ENCODE assay signal across 23 cellular contexts in genomic region chr4:85050736-85051135, GRCh38.
DNase-seq lines count a peak whose midpoint lies in the region; ATAC-seq, FAIRE-seq and TF ChIP-seq lines count a peak whose summit lies in the region.
"Had no signal": no experiment of that assay in that cellular context is flagged by ENCODE, and none has a peak within 500 bp of the region (broad histone marks: within the 10 kb centered on the region; RNA-seq: fewer than 3 reads in every experiment).

No MANE protein-coding gene starts in this region.

- H3K4me3 Mint-ChIP-seq in activated CD8-positive, alpha-beta memory T cell treated with anti-CD3 and anti-CD28 coated beads, Interleukin-2, amount 10 ng/mL, durations not matched to agents 7 days and 5 days, result no peak overlapping the region
- H3K4me3 Mint-ChIP-seq: CD4-positive, alpha-beta memory T cell; T-cell; T-helper 2 cell treated with Interferon-gamma antibody and Interleukin-4, amounts not matched to agents 5 μg/mL and 100 μg/mL, for 36 hours had no signal

- no peaks in the 10 kb centered on the region for H3K79me2 ChIP-seq in HepG2 (ENCODE audit: insufficient read depth, low read length)

- CTCF ChIA-PET in HepG2 (lab: Yijun Ruan, JAX; ENCODE audit: low intra/inter-chr PET ratio, low total read pairs), result no interaction called here
- CTCF ChIA-PET in activated CD8-positive, alpha-beta memory T cell treated with anti-CD3 and anti-CD28 coated beads, Interleukin-2, amount 10 ng/mL, durations not matched to agents 7 days and 5 days (lab: Charles Lee), result interaction anchor here (1.3 kb wide), 1 partner anchor 34 kb away, joined by 4 read pairs; no protein-coding TSS in a partner anchor

- H3K27ac ChIP-seq in HepG2 (ENCODE audit: extremely low read length, insufficient read depth, low read length) (no peak overlapping the region), right lobe of liver (no peak overlapping the region), VCaP (peak overlapping the region; percentile 63)
- H3K27ac ChIP-seq: RWPE1 had no signal

- DNase-seq in HepG2 (ENCODE audit: low spot score) (no peak), right lobe of liver (no peak), LNCaP clone FGC (ENCODE audit: low read depth) (peak; percentile 50), left colon (no peak), head of caudate nucleus (no peak)
- DNase-seq in activated CD8-positive, alpha-beta memory T cell treated with anti-CD3 and anti-CD28 coated beads, Interleukin-2, amount 10 ng/mL, durations not matched to agents 7 days and 5 days, result no peak
- DNase-seq: C1 segment of cervical spinal cord; CD4-positive, alpha-beta memory T cell; COR-L47; DND-41; HCEC 1CT; Kasumi-1; NCI-H1694; NCI-H2029 treated with DMSO at 0.1 percent for 48 hours; NCI-H524 treated with DMSO at 0.1 percent for 48 hours; SHP77; T-cell had no signal

- no peak for TF ChIP-seq RAD21 in HepG2 (CRISPR knock-in tag; IDR thresholded peaks at IDR 0.05)

- H3K27me3 ChIP-seq in HepG2 (ENCODE audit: control insufficient read depth in 1 of 2, insufficient read depth in 2 of 2, low read length in 2 of 2) (no peaks in the 10 kb centered on the region; a peak in 1 of 5 replicates), right lobe of liver (no peaks in the 10 kb centered on the region)

- H3K36me3 Mint-ChIP-seq in activated CD8-positive, alpha-beta memory T cell treated with anti-CD3 and anti-CD28 coated beads, Interleukin-2, amount 10 ng/mL, durations not matched to agents 7 days and 5 days, result no peaks in the 10 kb centered on the region
- H3K36me3 Mint-ChIP-seq: CD4-positive, alpha-beta memory T cell; T-cell had no signal

- 0% methylated on average over 1 of the region's 1 CpG for WGBS in HepG2 (ENCODE audit: low lambda C conversion rate)
- WGBS in right lobe of liver (ENCODE audit: insufficient coverage, low coverage, low lambda C conversion rate, missing lambda C conversion rate), result 5% methylated on average over 1 of the region's 1 CpG

- intact Hi-C loops in HepG2 (cut with micrococcal nuclease; ENCODE audit: unreplicated experiment), result no loop called here
- intact Hi-C loops in right lobe of liver (cut with DNase I), result no loop called here
- intact Hi-C loops in left colon (cut with DNase I, micrococcal nuclease), result no loop called here
- intact Hi-C loops in head of caudate nucleus (cut with DNase I), result no loop called here

- TF ChIP-seq EP300 in HepG2 (IDR thresholded peaks at IDR 0.05; ENCODE audit: low read depth in 2 of 2, low read length in 2 of 2) (no peak), HepG2 (CRISPR knock-in tag; IDR thresholded peaks at IDR 0.05; ENCODE audit: borderline replicate concordance) (no peak)

- H3K9me3 Mint-ChIP-seq in activated CD8-positive, alpha-beta memory T cell treated with anti-CD3 and anti-CD28 coated beads, Interleukin-2, amount 10 ng/mL, durations not matched to agents 7 days and 5 days (ENCODE audit: low read depth), result peaks cover 2% of the 10 kb centered on the region
- H3K9me3 Mint-ChIP-seq: T-helper 2 cell treated with Interferon-gamma antibody and Interleukin-4, amounts not matched to agents 5 μg/mL and 100 μg/mL, for 36 hours had no signal

- peaks cover 40% of the 10 kb centered on the region for H3K4me1 ChIP-seq in HepG2 (ENCODE audit: insufficient read depth, low read length)
- H3K4me1 ChIP-seq in right lobe of liver, result no peaks in the 10 kb centered on the region

- TF ChIP-seq CTCF in HepG2 (CRISPR knock-in tag; IDR thresholded peaks at IDR 0.05) (no peak), right lobe of liver (IDR thresholded peaks at IDR 0.05) (no peak), LNCaP clone FGC (IDR thresholded peaks at IDR 0.05; ENCODE audit: control insufficient read depth, extremely low read depth, insufficient read depth) (no peak), VCaP (conservative IDR thresholded peaks at IDR 0.05) (no peak)

- H3K27ac Mint-ChIP-seq in activated CD8-positive, alpha-beta memory T cell treated with anti-CD3 and anti-CD28 coated beads, Interleukin-2, amount 10 ng/mL, durations not matched to agents 7 days and 5 days, result no peak overlapping the region
- H3K27ac Mint-ChIP-seq: CD4-positive, alpha-beta memory T cell; T-cell; T-helper 2 cell treated with Interferon-gamma antibody and Interleukin-4, amounts not matched to agents 5 μg/mL and 100 μg/mL, for 36 hours had no signal

- no peak for ATAC-seq in HepG2
- no peak for ATAC-seq in right lobe of liver
- no peak for ATAC-seq in left colon
- ATAC-seq in activated CD8-positive, alpha-beta memory T cell treated with anti-CD3 and anti-CD28 coated beads, Interleukin-2, amount 10 ng/mL, durations not matched to agents 7 days and 5 days, result no peak
- ATAC-seq: K562, T-cell had no signal

- no peaks in the 10 kb centered on the region for H3K36me3 ChIP-seq in HepG2 (replicated peaks in 1 of 2; ENCODE audit: control insufficient read depth in 1 of 2, insufficient read depth in 2 of 2, low read length in 2 of 2)
- H3K36me3 ChIP-seq in right lobe of liver, result no peaks in the 10 kb centered on the region

- in situ Hi-C loops in HepG2 (cut with HindIII; ENCODE audit: extremely low pct_ligation_motif_present, low pct_unique_long_range_greater_than_20kb), result no loop called here

- no TSS peak for BruUV-seq in HepG2 (replicated peaks; lab: Mats Ljungman, UMichigan)

- no peak overlapping the region for H2AFZ ChIP-seq in HepG2 (ENCODE audit: low read length)

- no peaks in the 10 kb centered on the region for H3K4me1 Mint-ChIP-seq in activated CD8-positive, alpha-beta memory T cell treated with anti-CD3 and anti-CD28 coated beads, Interleukin-2, amount 10 ng/mL, durations not matched to agents 7 days and 5 days
- H3K4me1 Mint-ChIP-seq: CD4-positive, alpha-beta memory T cell; T-cell had no signal

- no peaks in the 10 kb centered on the region for H3K27me3 Mint-ChIP-seq in activated CD8-positive, alpha-beta memory T cell treated with anti-CD3 and anti-CD28 coated beads, Interleukin-2, amount 10 ng/mL, durations not matched to agents 7 days and 5 days
- H3K27me3 Mint-ChIP-seq: CD4-positive, alpha-beta memory T cell; T-cell had no signal

- H3K9me3 ChIP-seq in HepG2 (ENCODE audit: low read length), result no peaks in the 10 kb centered on the region
- H3K9me3 ChIP-seq in right lobe of liver, result no peaks in the 10 kb centered on the region

- TF ChIP-seq POLR2A in HepG2 (IDR thresholded peaks at IDR 0.05; ENCODE audit: insufficient read depth in 1 of 2, low read depth in 2 of 2, low read length in 2 of 2) (no peak), right lobe of liver (IDR thresholded peaks at IDR 0.05) (no peak)

- POLR2A ChIA-PET in HepG2 (lab: Yijun Ruan, JAX), result no interaction called here

- H3K4me2 ChIP-seq in HepG2 (ENCODE audit: low read depth, low read length), result no peak overlapping the region

- no peak overlapping the region for H3K9ac ChIP-seq in HepG2 (ENCODE audit: insufficient read depth, low read depth, low read length)

- no peaks in the 10 kb centered on the region for H4K20me1 ChIP-seq in HepG2 (ENCODE audit: insufficient read depth, low read length)

- no peak for FAIRE-seq in HepG2 (lab: Jason Lieb, UNC)
- FAIRE-seq: GM12892, H1, K562 had no signal

- H3K4me3 ChIP-seq in HepG2 (replicated peaks in 1 of 3; ENCODE audit: insufficient read depth in 1 of 3, low read depth in 2 of 3, low read length in 3 of 3) (no peak overlapping the region), right lobe of liver (no peak overlapping the region), LNCaP clone FGC (ENCODE audit: low read depth, low read length) (no peak overlapping the region)
- H3K4me3 ChIP-seq: K562 had no signal

TF ChIP-seq in HepG2, 621 proteins besides CTCF, POLR2A, EP300 and RAD21:
- no peak for TF ChIP-seq ZNF589 (CRISPR knock-in tag; conservative IDR thresholded peaks at IDR 0.05)
- peak; percentile 71; the same call in 1 of the 2 replicates for TF ChIP-seq CEBPB (IDR thresholded peaks at IDR 0.05; ENCODE audit: borderline replicate concordance, low read depth, low read length)
- no peak for TF ChIP-seq CBX2 (IDR thresholded peaks at IDR 0.05; ENCODE audit: low read depth, low read length)
- TF ChIP-seq CBX2 (CRISPR knock-in tag; IDR thresholded peaks at IDR 0.05; ENCODE audit: low read depth), result no peak
